10 cellular contexts compared by ENCODE assay signal in genomic region chr5:143217065-143217803, GRCh38.
A peak's percentile ranks its signal among the peaks of the same experiment; 100 is the strongest.
DNase-seq lines count a peak whose midpoint lies in the region; ATAC-seq, FAIRE-seq and TF ChIP-seq lines count a peak whose summit lies in the region.
"Had no signal": no experiment of that assay in that cellular context is flagged by ENCODE, and none has a peak within 500 bp of the region (broad histone marks: within the 10 kb centered on the region; RNA-seq: fewer than 3 reads in every experiment).

No MANE protein-coding gene starts in this region.

- intact Hi-C loops in CD4-positive, alpha-beta T cell (cut with DNase I, micrococcal nuclease), result no loop called here

- H3K27ac ChIP-seq in CD4-positive, alpha-beta T cell (ENCODE audit: low read depth, low read length), result no peak overlapping the region

- H3K36me3 ChIP-seq in MG63 (no peaks in the 10 kb centered on the region), bronchial epithelial cell (ENCODE audit: control insufficient read depth, insufficient read depth, low read length) (no peaks in the 10 kb centered on the region)
- H3K36me3 ChIP-seq: BE2C had no signal

- ATAC-seq in CD4-positive, alpha-beta T cell (ENCODE audit: poor library complexity), result no peak
- ATAC-seq in HG02870 (IDR thresholded peaks at IDR 0.05; ENCODE audit: unreplicated experiment), result no peak

- H3K9me3 Mint-ChIP-seq in activated CD4-positive, alpha-beta T cell treated with anti-CD3 and anti-CD28 coated beads, Interleukin-2, amount 10 ng/mL, durations not matched to agents 7 days and 5 days, result no peaks in the 10 kb centered on the region
- H3K9me3 Mint-ChIP-seq in CD4-positive, alpha-beta T cell, result no peaks in the 10 kb centered on the region
- H3K9me3 Mint-ChIP-seq: HFFc6 had no signal

- H3K27me3 ChIP-seq in MG63 (no peaks in the 10 kb centered on the region), bronchial epithelial cell (ENCODE audit: control insufficient read depth, insufficient read depth, low read length) (no peaks in the 10 kb centered on the region)
- H3K27me3 ChIP-seq in CD4-positive, alpha-beta T cell (ENCODE audit: control insufficient read depth, insufficient read depth, low read length), result no peaks in the 10 kb centered on the region
- H3K27me3 ChIP-seq: BE2C had no signal

- H3K27ac Mint-ChIP-seq in activated CD4-positive, alpha-beta T cell treated with anti-CD3 and anti-CD28 coated beads, Interleukin-2, amount 10 ng/mL, durations not matched to agents 7 days and 5 days, result peak overlapping the region; percentile 33
- H3K27ac Mint-ChIP-seq in CD4-positive, alpha-beta T cell, result no peak overlapping the region
- H3K27ac Mint-ChIP-seq: HFFc6 had no signal

- FAIRE-seq in bronchial epithelial cell (lab: Jason Lieb, UNC), result no peak

- no peak overlapping the region for H3K4me3 ChIP-seq in MG63
- H3K4me3 ChIP-seq in bronchial epithelial cell (ENCODE audit: low read depth, low read length), result no peak overlapping the region

- no peaks in the 10 kb centered on the region for H3K27me3 Mint-ChIP-seq in activated CD4-positive, alpha-beta T cell treated with anti-CD3 and anti-CD28 coated beads, Interleukin-2, amount 10 ng/mL, durations not matched to agents 7 days and 5 days
- no peaks in the 10 kb centered on the region for H3K27me3 Mint-ChIP-seq in CD4-positive, alpha-beta T cell

- POLR2A ChIA-PET in activated CD4-positive, alpha-beta T cell treated with anti-CD3 and anti-CD28 coated beads, Interleukin-2, amount 10 ng/mL, durations not matched to agents 7 days and 5 days (lab: Charles Lee), result no interaction called here
- POLR2A ChIA-PET in CD4-positive, alpha-beta T cell (lab: Charles Lee), result no interaction called here

- peaks cover 3% of the 10 kb centered on the region for H3K36me3 Mint-ChIP-seq in activated CD4-positive, alpha-beta T cell treated with anti-CD3 and anti-CD28 coated beads, Interleukin-2, amount 10 ng/mL, durations not matched to agents 7 days and 5 days (ENCODE audit: low read depth)
- H3K36me3 Mint-ChIP-seq in CD4-positive, alpha-beta T cell (ENCODE audit: low read depth), result peaks cover 24% of the 10 kb centered on the region

- TF ChIP-seq CTCF in bronchial epithelial cell (IDR thresholded peaks at IDR 0.05; ENCODE audit: insufficient read depth, low read length, severe bottlenecking), result no peak
- no peak for TF ChIP-seq CTCF in CD4-positive, alpha-beta T cell (IDR thresholded peaks at IDR 0.05)

- no peak overlapping the region for H3K4me3 Mint-ChIP-seq in activated CD4-positive, alpha-beta T cell treated with anti-CD3 and anti-CD28 coated beads, Interleukin-2, amount 10 ng/mL, durations not matched to agents 7 days and 5 days
- no peak overlapping the region for H3K4me3 Mint-ChIP-seq in CD4-positive, alpha-beta T cell
- H3K4me3 Mint-ChIP-seq: HFFc6 had no signal

- H3K4me1 Mint-ChIP-seq in activated CD4-positive, alpha-beta T cell treated with anti-CD3 and anti-CD28 coated beads, Interleukin-2, amount 10 ng/mL, durations not matched to agents 7 days and 5 days, result peaks cover 39% of the 10 kb centered on the region
- peaks cover 28% of the 10 kb centered on the region for H3K4me1 Mint-ChIP-seq in CD4-positive, alpha-beta T cell (ENCODE audit: low read depth)

- CTCF ChIA-PET in activated CD4-positive, alpha-beta T cell treated with anti-CD3 and anti-CD28 coated beads, Interleukin-2, amount 10 ng/mL, durations not matched to agents 7 days and 5 days (lab: Charles Lee), result interaction anchor here (1.0 to 1.7 kb wide), 4 partner anchors 9 to 28 kb away, joined by 3 to 4 read pairs (median 4); no protein-coding TSS in a partner anchor
- CTCF ChIA-PET in CD4-positive, alpha-beta T cell (lab: Charles Lee), result no interaction called here

- no peak for DNase-seq in activated CD4-positive, alpha-beta T cell treated with anti-CD3 and anti-CD28 coated beads, Interleukin-2, amount 10 ng/mL, durations not matched to agents 7 days and 5 days
- no peak for DNase-seq in activated CD4-positive, alpha-beta T cell treated with anti-CD3 and anti-CD28 coated beads for 1 hour
- DNase-seq in MG63 (peak; percentile 58), bronchial epithelial cell (ENCODE audit: low read depth) (peak; percentile 62), retina (peak; percentile 29), AG08396 (ENCODE audit: low spot score) (no peak)
- DNase-seq in CD4-positive, alpha-beta T cell, result no peak
- DNase-seq: BE2C, HFFc6 had no signal

- H3K9me3 ChIP-seq in MG63, result no peaks in the 10 kb centered on the region
- H3K9me3 ChIP-seq in CD4-positive, alpha-beta T cell (ENCODE audit: control insufficient read depth, low read length), result no peaks in the 10 kb centered on the region
- H3K9me3 ChIP-seq: BE2C had no signal

Comparison
In these comparisons a context has a peak if more than half of its experiments do, and no peak if none do; other contexts are left out.
1. DNase-seq: peak in MG63 (single experiment), bronchial epithelial cell (single experiment) and retina (single experiment); none in activated CD4-positive, alpha-beta T cell treated with anti-CD3 and anti-CD28 coated beads, Interleukin-2, amount 10 ng/mL, durations not matched to agents 7 days and 5 days (single experiment), activated CD4-positive, alpha-beta T cell treated with anti-CD3 and anti-CD28 coated beads for 1 hour (single experiment), CD4-positive, alpha-beta T cell (0 of 10) and AG08396 (single experiment).